8 cellular contexts compared by ENCODE assay signal in the genomic region with DNA sequence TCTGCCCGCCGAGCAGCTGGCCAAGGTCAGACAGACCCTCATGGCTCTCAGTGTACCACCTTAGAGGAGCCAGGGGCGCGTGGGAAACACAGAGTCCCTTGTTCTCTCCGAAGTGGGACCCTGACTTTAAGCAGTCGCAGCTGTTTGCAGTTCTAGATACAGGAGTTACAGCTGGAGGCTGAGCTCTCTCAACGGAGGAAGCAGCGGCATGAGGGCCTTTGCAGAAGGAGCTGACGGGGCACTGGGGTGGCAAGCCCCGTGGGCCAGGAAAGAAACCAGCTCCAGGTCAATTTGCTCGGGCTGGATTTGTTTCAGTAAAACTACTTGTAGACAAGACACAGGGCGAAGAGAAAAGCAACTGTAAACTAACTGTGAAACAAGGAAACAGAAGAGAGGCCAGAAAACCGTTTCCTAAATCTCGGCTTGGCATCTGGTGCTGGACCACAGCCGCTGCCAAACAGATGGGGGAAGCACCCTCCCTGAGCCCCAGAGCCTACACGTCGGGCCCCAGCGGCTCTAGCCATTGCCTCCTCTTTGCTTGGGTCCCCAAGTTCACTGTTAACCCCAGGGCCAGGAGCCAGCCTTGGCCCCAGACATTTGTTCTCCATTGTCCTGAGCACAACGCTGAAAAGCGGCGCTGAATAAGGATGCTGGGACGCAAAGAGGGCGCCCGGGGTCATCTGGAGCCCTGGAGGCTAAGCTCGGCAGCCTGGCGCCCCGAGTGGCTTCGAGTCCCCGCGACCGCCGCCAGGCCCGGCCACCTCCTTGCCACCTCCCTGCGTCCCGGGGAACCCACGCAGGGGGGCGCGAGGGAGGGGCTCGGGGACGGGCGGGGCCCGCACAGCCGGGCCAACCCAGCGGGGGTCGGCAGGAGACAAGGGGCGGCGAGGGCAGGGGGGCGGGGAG. TPM values are rescaled to one million over a fixed set of nuclear protein-coding genes. Genes with fewer than 3 reads are reported as not detected.
DNase-seq lines count a peak whose midpoint lies in the region; ATAC-seq and TF ChIP-seq lines count a peak whose summit lies in the region.

No MANE protein-coding gene starts in this region.

- no peaks in the 10 kb centered on the region for H3K27me3 Mint-ChIP-seq in activated CD4-positive, alpha-beta memory T cell treated with anti-CD3 and anti-CD28 coated beads, Interleukin-2, amount 10 ng/mL, durations not matched to agents 7 days and 5 days

- CTCF ChIA-PET in activated CD4-positive, alpha-beta memory T cell treated with anti-CD3 and anti-CD28 coated beads, Interleukin-2, amount 10 ng/mL, durations not matched to agents 7 days and 5 days (lab: Charles Lee): interaction anchor here (1.2 to 1.3 kb wide), 2 partner anchors 13 to 25 kb away, joined by 3 to 10 read pairs; a partner anchor contains a TSS

- H3K4me1 Mint-ChIP-seq in activated CD4-positive, alpha-beta memory T cell treated with anti-CD3 and anti-CD28 coated beads, Interleukin-2, amount 10 ng/mL, durations not matched to agents 7 days and 5 days: peaks cover 30% of the 10 kb centered on the region

- H3K27ac Mint-ChIP-seq in activated CD4-positive, alpha-beta memory T cell treated with anti-CD3 and anti-CD28 coated beads, Interleukin-2, amount 10 ng/mL, durations not matched to agents 7 days and 5 days: peak overlapping the region; percentile 40

- no peaks in the 10 kb centered on the region for H3K36me3 ChIP-seq in ovary

- H3K9me3 Mint-ChIP-seq in activated CD4-positive, alpha-beta memory T cell treated with anti-CD3 and anti-CD28 coated beads, Interleukin-2, amount 10 ng/mL, durations not matched to agents 7 days and 5 days: no peaks in the 10 kb centered on the region

- no peaks in the 10 kb centered on the region for H3K36me3 Mint-ChIP-seq in activated CD4-positive, alpha-beta memory T cell treated with anti-CD3 and anti-CD28 coated beads, Interleukin-2, amount 10 ng/mL, durations not matched to agents 7 days and 5 days (ENCODE audit: low read depth)

- H3K27ac ChIP-seq in ovary: peak overlapping the region; percentile 92 to 98

- POLR2A ChIA-PET in activated CD4-positive, alpha-beta memory T cell treated with anti-CD3 and anti-CD28 coated beads, Interleukin-2, amount 10 ng/mL, durations not matched to agents 7 days and 5 days (lab: Charles Lee): interaction anchor here (0.9 to 5.2 kb wide), 7 partner anchors 8 to 178 kb away, joined by 3 to 93 read pairs (median 12); a partner anchor contains a TSS

- peaks cover 14% of the 10 kb centered on the region for H3K4me1 ChIP-seq in ovary (ENCODE audit: insufficient read depth)

- H3K27me3 ChIP-seq in ovary: no peaks in the 10 kb centered on the region

- peak overlapping the region; percentile 73 for H3K4me3 Mint-ChIP-seq in activated CD4-positive, alpha-beta memory T cell treated with anti-CD3 and anti-CD28 coated beads, Interleukin-2, amount 10 ng/mL, durations not matched to agents 7 days and 5 days

- no peak for TF ChIP-seq POLR2A in ovary (IDR thresholded peaks at IDR 0.05)

- DNase-seq in AG10803 (ENCODE audit: low read depth): peak; percentile 40
- peak; percentile 58 for DNase-seq in HuH-7.5 (ENCODE audit: low spot score)
- no peak for DNase-seq in activated CD4-positive, alpha-beta memory T cell treated with anti-CD3 and anti-CD28 coated beads, Interleukin-2, amount 10 ng/mL, durations not matched to agents 7 days and 5 days
- peak; percentile 42 for DNase-seq in fibroblast of the aortic adventitia (ENCODE audit: low read depth)
- peak in 4 of 5 donors; percentile 42 to 71 (median 48) for DNase-seq in ovary

- TF ChIP-seq CTCF in AG10803 (conservative IDR thresholded peaks at IDR 0.05; ENCODE audit: low read length): no peak
- TF ChIP-seq CTCF in fibroblast of the aortic adventitia (IDR thresholded peaks at IDR 0.05; ENCODE audit: insufficient read depth, low read length): no peak
- TF ChIP-seq CTCF in ovary (IDR thresholded peaks at IDR 0.05): no peak

- peak; percentile 28 for ATAC-seq in GM19372 (IDR thresholded peaks at IDR 0.05; ENCODE audit: low read depth, unreplicated experiment)
- ATAC-seq in HG02970 (IDR thresholded peaks at IDR 0.05; ENCODE audit: low FRiP score, unreplicated experiment): no peak
- ATAC-seq in GM18519 (IDR thresholded peaks at IDR 0.05; ENCODE audit: low FRiP score, unreplicated experiment): no peak

- H3K9me3 ChIP-seq in ovary: no peaks in the 10 kb centered on the region

- H3K4me3 ChIP-seq in AG10803 (ENCODE audit: low read length) (peak overlapping the region; percentile 61), fibroblast of the aortic adventitia (ENCODE audit: low read depth, low read length) (peak overlapping the region; percentile 68), ovary (peak overlapping the region; percentile 85)

- TF ChIP-seq EP300 in ovary (IDR thresholded peaks at IDR 0.05): no peak

- intact Hi-C loops in ovary (cut with DNase I): loop anchor here in 1 of 4 donors (2.0 kb wide), 1 partner anchor 13 kb away; a partner anchor contains a TSS

- WGBS in ovary, 3 donors: 7 to 19% (median 7%) methylated on average over 33 to 48 of the region's 48 CpGs

RNA-seq across cellular contexts. Expression of a gene that starts 0.9 kb away (rescaled TPM):
- 10 to 100 TPM; 28.3 to 29.9 TPM for total RNA-seq in activated CD4-positive, alpha-beta memory T cell treated with anti-CD3 and anti-CD28 coated beads, Interleukin-2, amount 10 ng/mL, durations not matched to agents 7 days and 5 days
- 41.5 and 48.6 TPM in 2 replicates for total RNA-seq in fibroblast of the aortic adventitia (ENCODE audit: low replicate concordance)
- total RNA-seq in ovary: 10 to 100 TPM; 41.4 to 91.9 (median 60.7) TPM
- 10 to 100 TPM; 21.2 to 55.9 TPM for polyA plus RNA-seq in ovary

RNA-seq across cellular contexts. Expression of a gene that starts 12.8 kb away (rescaled TPM):
- 10 to 100 TPM; 37.4 to 40.7 TPM for total RNA-seq in activated CD4-positive, alpha-beta memory T cell treated with anti-CD3 and anti-CD28 coated beads, Interleukin-2, amount 10 ng/mL, durations not matched to agents 7 days and 5 days
- total RNA-seq in fibroblast of the aortic adventitia (ENCODE audit: low replicate concordance) (28.8 and 49.4 TPM in 2 replicates), ovary (10 to 100 TPM; 33.3 to 47.3 (median 38.5) TPM)
- polyA plus RNA-seq in ovary: 10 to 100 TPM; 20.4 to 23.9 TPM
